Comparison of ENCODE assay signal across 19 cellular contexts in the genomic region with DNA sequence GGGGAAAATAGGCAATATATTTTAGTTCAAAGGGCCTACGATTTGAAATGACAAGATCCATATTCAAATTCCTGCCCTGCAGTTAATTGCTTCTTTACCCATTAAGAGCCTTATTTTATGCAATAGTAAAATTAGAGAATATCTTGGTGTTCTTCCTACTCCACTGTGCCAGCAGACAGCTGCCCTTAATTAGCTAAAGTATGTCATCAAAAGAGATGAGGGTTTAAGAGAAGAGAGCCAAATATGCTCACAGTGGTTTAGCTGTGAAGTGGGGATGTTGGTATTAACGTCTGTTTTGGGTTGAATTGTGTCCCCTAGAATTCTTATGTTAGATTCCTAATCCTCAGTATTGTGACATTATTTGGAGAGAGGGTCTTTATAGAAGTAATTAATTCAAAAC.
"Had no signal": no experiment of that assay in that cellular context is flagged by ENCODE, and none has a peak within 500 bp of the region (broad histone marks: within the 10 kb centered on the region; RNA-seq: fewer than 3 reads in every experiment).

No MANE protein-coding gene starts in this region.

- DNase-seq: cortex of kidney; dorsolateral prefrontal cortex; effector CD8-positive, alpha-beta T cell; glutamatergic neuron; left cardiac atrium; left ventricle myocardium inferior; lower lobe of right lung; midbrain; naive B cell; occipital lobe; pancreas; right cardiac atrium; small intestine; stimulated activated CD4-positive, alpha-beta T cell treated with anti-CD3 and anti-CD28 coated beads, Interleukin-12 subunit alpha, Interleukin-12 subunit beta, amount 100 ng/mL, for 4 hours; stimulated activated naive CD4-positive, alpha-beta T cell; stomach; substantia nigra; trophoblast cell had no signal

- H3K4me1 ChIP-seq: gastroesophageal sphincter, left ventricle myocardium inferior, lower lobe of right lung, pancreas had no signal

- H3K27ac ChIP-seq: dorsolateral prefrontal cortex, gastroesophageal sphincter, left ventricle myocardium inferior, lower lobe of right lung, pancreas, stomach had no signal

- H3K4me3 ChIP-seq: dorsolateral prefrontal cortex, gastroesophageal sphincter, left ventricle myocardium inferior, lower lobe of right lung, pancreas, stomach had no signal

- H3K27me3 ChIP-seq: gastroesophageal sphincter, pancreas, stomach had no signal

- H3K9me3 ChIP-seq: gastroesophageal sphincter, lower lobe of right lung, pancreas had no signal

- H3K36me3 ChIP-seq: gastroesophageal sphincter, left ventricle myocardium inferior, lower lobe of right lung, pancreas, stomach had no signal
